In the genomic region with DNA sequence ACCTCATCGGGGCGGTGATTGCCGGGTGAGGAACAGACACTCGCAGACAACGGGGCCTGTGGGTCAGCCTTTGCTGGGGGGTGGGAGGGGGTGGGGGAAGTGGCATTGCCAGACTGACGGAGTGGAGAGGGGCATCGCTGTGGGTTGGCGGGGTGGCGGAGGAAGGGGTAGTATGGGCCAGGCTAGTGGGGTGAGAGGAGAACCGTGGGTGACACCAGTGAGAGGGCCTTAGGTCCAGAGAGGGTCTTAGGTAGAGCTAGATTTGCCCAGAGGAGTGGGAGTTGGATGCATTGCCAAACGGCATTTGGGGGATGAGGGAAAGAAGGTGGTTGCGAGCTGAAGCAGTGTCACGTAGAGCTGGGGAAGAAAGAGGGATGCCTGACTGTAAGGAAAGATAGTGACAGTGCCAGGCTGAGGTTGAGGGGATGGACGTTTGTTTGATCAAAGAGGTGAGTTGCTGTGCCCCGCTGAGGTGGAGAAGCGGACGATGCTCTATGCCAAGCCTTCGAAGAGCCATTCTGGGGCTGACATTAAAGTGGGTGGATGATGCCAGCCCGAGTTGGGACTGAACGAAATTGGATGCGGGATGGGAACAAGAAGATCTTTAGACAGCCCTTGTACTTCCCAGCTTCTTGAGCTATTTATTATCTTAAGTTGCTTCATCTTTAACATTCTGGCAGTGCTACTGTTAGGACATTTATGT, we compare ENCODE assay signal across 8 cellular contexts. TPM values are rescaled to one million over a fixed set of nuclear protein-coding genes. Genes with fewer than 3 reads are reported as not detected.
A peak's percentile ranks its signal among the peaks of the same experiment; 100 is the strongest.
DNase-seq lines count a peak whose midpoint lies in the region; ATAC-seq and TF ChIP-seq lines count a peak whose summit lies in the region.

No MANE protein-coding gene starts in this region.

- ATAC-seq in WTC11 (no peak), HG02588 (IDR thresholded peaks at IDR 0.05; ENCODE audit: unreplicated experiment) (no peak), HG02642 (IDR thresholded peaks at IDR 0.05; ENCODE audit: poor library complexity, unreplicated experiment) (no peak)

- TF ChIP-seq CTCF in HFF-Myc (IDR thresholded peaks at IDR 0.05; ENCODE audit: low read depth, low read length, missing control alignments) (no peak), WTC11 (IDR thresholded peaks at IDR 0.05) (no peak), glutamatergic neuron (IDR thresholded peaks at IDR 0.05; ENCODE audit: partially characterized antibody, unreplicated experiment) (no peak), GM10248 (IDR thresholded peaks at IDR 0.05; ENCODE audit: control extremely low read depth, extremely low read depth, low read depth, missing control alignments) (no peak)

- DNase-seq in HFF-Myc (ENCODE audit: extremely low read depth, low read depth) (no peak), WTC11 (ENCODE audit: low spot score) (no peak), glutamatergic neuron (peak; percentile 21), GM10248 (ENCODE audit: extremely low spot score) (no peak)
- DNase-seq in activated CD4-positive, CD25-positive, alpha-beta regulatory T cell treated with anti-CD3 and anti-CD28 coated beads, Interleukin-2, amount 50 U/mL, for 72 hours, result no peak

- H3K4me3 ChIP-seq in HFF-Myc (replicated peaks; ENCODE audit: low read depth, low read length) (peak overlapping the region; percentile 93), skin epidermis (peak overlapping the region; percentile 65 to 96 (median 84))

- H3K4me1 Mint-ChIP-seq in WTC11 (peaks cover 31% of the 10 kb centered on the region), glutamatergic neuron (ENCODE audit: low read depth, unreplicated experiment) (peaks cover 10% of the 10 kb centered on the region)

- peaks cover 29% of the 10 kb centered on the region for H3K36me3 Mint-ChIP-seq in WTC11
- H3K36me3 Mint-ChIP-seq in glutamatergic neuron (ENCODE audit: unreplicated experiment), result no peaks in the 10 kb centered on the region

- POLR2A ChIA-PET in WTC11 (lab: Charles Lee) (interaction anchor here (0.9 to 1.5 kb wide), 7 partner anchors 26 to 985 kb away, joined by 3 to 22 read pairs (median 4); a partner anchor contains a TSS), GM10248 (lab: Yijun Ruan, JAX) (interaction anchor here (0.8 to 1.3 kb wide), 7 partner anchors 30 to 633 kb away, joined by 3 to 7 read pairs (median 5); a partner anchor contains a TSS)

- CTCF ChIA-PET in WTC11 (lab: Charles Lee) (interaction anchor here (0.8 to 3.4 kb wide), 6 partner anchors 18 to 583 kb away, joined by 3 to 15 read pairs (median 8); no protein-coding TSS in a partner anchor), GM10248 (lab: Yijun Ruan, JAX) (interaction anchor here (0.9 to 7.9 kb wide), 7 partner anchors 14 to 628 kb away, joined by 3 to 38 read pairs (median 4); no protein-coding TSS in a partner anchor)

- H3K27ac ChIP-seq in skin epidermis, result peak overlapping the region; percentile 71 to 97 (median 95)

- H3K27me3 Mint-ChIP-seq in WTC11 (ENCODE audit: low read depth) (no peaks in the 10 kb centered on the region), glutamatergic neuron (ENCODE audit: unreplicated experiment) (peaks cover 11% of the 10 kb centered on the region)

- H3K9me3 Mint-ChIP-seq in WTC11, result no peaks in the 10 kb centered on the region
- H3K9me3 Mint-ChIP-seq in glutamatergic neuron (ENCODE audit: unreplicated experiment), result peaks cover 4% of the 10 kb centered on the region

- H3K4me3 Mint-ChIP-seq in WTC11 (peak overlapping the region; percentile 88), glutamatergic neuron (ENCODE audit: unreplicated experiment) (peak overlapping the region; percentile 94)

- H3K27ac Mint-ChIP-seq in WTC11 (peak overlapping the region; percentile 84), glutamatergic neuron (ENCODE audit: unreplicated experiment) (peak overlapping the region; percentile 48)

TF ChIP-seq in WTC11, 78 proteins besides CTCF, POLR2A, EP300 and RAD21:
- no peak for TF ChIP-seq TP53 (CRISPR knock-in tag; IDR thresholded peaks at IDR 0.05)
- TF ChIP-seq, protein P1, sequence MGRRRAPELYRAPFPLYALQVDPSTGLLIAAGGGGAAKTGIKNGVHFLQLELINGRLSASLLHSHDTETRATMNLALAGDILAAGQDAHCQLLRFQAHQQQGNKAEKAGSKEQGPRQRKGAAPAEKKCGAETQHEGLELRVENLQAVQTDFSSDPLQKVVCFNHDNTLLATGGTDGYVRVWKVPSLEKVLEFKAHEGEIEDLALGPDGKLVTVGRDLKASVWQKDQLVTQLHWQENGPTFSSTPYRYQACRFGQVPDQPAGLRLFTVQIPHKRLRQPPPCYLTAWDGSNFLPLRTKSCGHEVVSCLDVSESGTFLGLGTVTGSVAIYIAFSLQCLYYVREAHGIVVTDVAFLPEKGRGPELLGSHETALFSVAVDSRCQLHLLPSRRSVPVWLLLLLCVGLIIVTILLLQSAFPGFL (CRISPR knock-in tag; IDR thresholded peaks at IDR 0.05; ENCODE audit: borderline replicate concordance), result no peak
- no peak for TF ChIP-seq MYBL2 (CRISPR knock-in tag; IDR thresholded peaks at IDR 0.05)

RNA-seq across cellular contexts. Expression of a gene that starts 0.6 kb away (rescaled TPM):
- total RNA-seq in WTC11 (2021) (44.2 to 56.3 TPM (median 47.8 TPM) in 3 replicates), glutamatergic neuron (ENCODE audit: unreplicated experiment) (57.6 TPM)

RNA-seq across cellular contexts. Expression of a gene that starts 4.0 kb away (rescaled TPM):
- 10.6 to 11.5 TPM (median 11.3 TPM) in 3 replicates for total RNA-seq in WTC11 (2021)
- total RNA-seq in glutamatergic neuron (ENCODE audit: unreplicated experiment), result 12.5 TPM

RNA-seq across cellular contexts. Expression of a gene that starts 26.9 kb away (rescaled TPM):
- total RNA-seq in WTC11 (2021), result 1.7 to 2.9 TPM (median 1.9 TPM) in 3 replicates
- total RNA-seq in glutamatergic neuron (ENCODE audit: unreplicated experiment), result 3.7 TPM

RNA-seq across cellular contexts. Expression of a gene that starts 41.8 kb away (rescaled TPM):
- 1.5 to 1.9 TPM (median 1.8 TPM) in 3 replicates for total RNA-seq in WTC11 (2021)
- total RNA-seq in glutamatergic neuron (ENCODE audit: unreplicated experiment), result not detected
